In the genomic region with DNA sequence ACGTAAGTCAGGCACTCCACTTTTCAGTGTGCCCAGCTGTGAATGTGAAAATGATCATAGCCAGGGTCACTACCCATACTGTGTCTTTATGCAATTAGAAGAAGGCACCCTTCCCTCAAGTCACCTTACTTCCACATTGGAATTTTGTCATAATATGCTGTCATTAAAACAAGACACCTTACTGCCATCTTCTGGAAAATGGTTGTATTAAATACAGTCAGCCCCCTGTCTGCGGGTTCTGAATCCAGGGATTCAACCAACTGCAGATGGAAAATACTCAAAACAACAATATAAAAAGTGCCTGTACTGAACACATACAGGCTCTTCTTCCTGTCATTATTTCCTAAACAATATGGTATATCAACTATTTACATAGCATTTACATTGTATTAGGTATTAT, we compare ENCODE assay signal across 8 cellular contexts.
A peak's percentile ranks its signal among the peaks of the same experiment; 100 is the strongest.
DNase-seq lines count a peak whose midpoint lies in the region; ATAC-seq, FAIRE-seq and TF ChIP-seq lines count a peak whose summit lies in the region.

No MANE protein-coding gene starts in this region.

- no peak overlapping the region for H3K9ac ChIP-seq in astrocyte (ENCODE audit: low read length)

- H3K9me3 Mint-ChIP-seq in astrocyte (ENCODE audit: unreplicated experiment), result no peaks in the 10 kb centered on the region

- no peak overlapping the region for H2AFZ ChIP-seq in astrocyte (ENCODE audit: low read depth, low read length)

- H3K4me1 Mint-ChIP-seq in astrocyte (ENCODE audit: low read depth, unreplicated experiment), result peaks cover 5% of the 10 kb centered on the region

- no peak overlapping the region for H3K27ac ChIP-seq in astrocyte (ENCODE audit: low read depth, low read length)

- H3K27ac Mint-ChIP-seq in astrocyte (ENCODE audit: unreplicated experiment), result no peak overlapping the region

- H3K4me2 ChIP-seq in astrocyte (ENCODE audit: low read length), result no peak overlapping the region

- no peak overlapping the region for H3K4me3 ChIP-seq in BE2C (ENCODE audit: low read depth, low read length)
- H3K4me3 ChIP-seq in astrocyte (ENCODE audit: insufficient read depth, low read depth, low read length), result no peak overlapping the region

- no peaks in the 10 kb centered on the region for H3K36me3 Mint-ChIP-seq in astrocyte (ENCODE audit: low read depth, unreplicated experiment)

- H3K36me3 ChIP-seq in BE2C (no peaks in the 10 kb centered on the region), astrocyte (ENCODE audit: insufficient read depth, low read length) (no peaks in the 10 kb centered on the region)

- no peak overlapping the region for H3K4me3 Mint-ChIP-seq in astrocyte (ENCODE audit: unreplicated experiment)

- peaks cover 79% of the 10 kb centered on the region for H3K27me3 Mint-ChIP-seq in astrocyte (ENCODE audit: low read depth, unreplicated experiment)

- peak; percentile 13 for FAIRE-seq in astrocyte (lab: Jason Lieb, UNC)

- ATAC-seq in HG03097 (IDR thresholded peaks at IDR 0.05; ENCODE audit: low FRiP score, unreplicated experiment), result no peak

- H3K27me3 ChIP-seq in BE2C (peaks cover 90% of the 10 kb centered on the region), astrocyte (ENCODE audit: insufficient read depth, low read length) (peaks cover 39% of the 10 kb centered on the region)

- DNase-seq in BE2C (no peak), KBM-7 (peak; percentile 30), astrocyte (ENCODE audit: low read depth) (peak; percentile 9), kidney tubule cell (ENCODE audit: low spot score) (peak; percentile 34), NCI-H2081 treated with DMSO at 0.1 percent for 48 hours (lab: John Stamatoyannopoulos, UW) (no peak), NCI-H1048 (lab: John Stamatoyannopoulos, UW) (no peak)
- no peak for DNase-seq in activated CD8-positive, alpha-beta memory T cell treated with anti-CD3 and anti-CD28 coated beads, Interleukin-2, amount 50 U/mL, for 4 hours

- no peaks in the 10 kb centered on the region for H3K9me3 ChIP-seq in BE2C
- no peaks in the 10 kb centered on the region for H3K9me3 ChIP-seq in astrocyte (ENCODE audit: insufficient read depth, low read depth, low read length)

- in situ Hi-C loops in KBM-7 (cut with MboI; ENCODE audit: low pct_unique_long_range_greater_than_20kb, low sequenced_read_pairs), result no loop called here

- no peaks in the 10 kb centered on the region for H4K20me1 ChIP-seq in astrocyte (ENCODE audit: insufficient read depth, low read length)

- no peaks in the 10 kb centered on the region for H3K79me2 ChIP-seq in astrocyte (ENCODE audit: insufficient read depth, low read length)

- peak; percentile 50 for TF ChIP-seq CTCF in BE2C (IDR thresholded peaks at IDR 0.05; ENCODE audit: low read depth, low read length)
- peak; percentile 28 for TF ChIP-seq CTCF in astrocyte (IDR thresholded peaks at IDR 0.05; ENCODE audit: insufficient read depth, low read depth, low read length)

- H3K4me1 ChIP-seq in BE2C (no peaks in the 10 kb centered on the region), astrocyte (ENCODE audit: insufficient read depth, low read length) (no peaks in the 10 kb centered on the region)

Comparison
In these comparisons a context has a peak if more than half of its experiments do, and no peak if none do; other contexts are left out.
1. DNase-seq: peak in KBM-7 (single experiment), astrocyte (single experiment) and kidney tubule cell (single experiment); none in BE2C (single experiment), activated CD8-positive, alpha-beta memory T cell treated with anti-CD3 and anti-CD28 coated beads, Interleukin-2, amount 50 U/mL, for 4 hours (single experiment), NCI-H2081 treated with DMSO at 0.1 percent for 48 hours (single experiment) and NCI-H1048 (single experiment).